ENCODE assay signal across 15 cellular contexts in genomic region chr19:5289060-5289990, GRCh38. TPM values are rescaled to one million over a fixed set of nuclear protein-coding genes. Genes with fewer than 3 reads are reported as not detected.
DNase-seq lines count a peak whose midpoint lies in the region; ATAC-seq and TF ChIP-seq lines count a peak whose summit lies in the region.
"Had no signal": no experiment of that assay in that cellular context is flagged by ENCODE, and none has a peak within 500 bp of the region (broad histone marks: within the 10 kb centered on the region; RNA-seq: fewer than 3 reads in every experiment).

No MANE protein-coding gene starts in this region.

- ATAC-seq in HG02763 (IDR thresholded peaks at IDR 0.05; ENCODE audit: unreplicated experiment) (no peak), GM21717 (IDR thresholded peaks at IDR 0.05; ENCODE audit: unreplicated experiment) (no peak)
- ATAC-seq: activated CD8-positive, alpha-beta T cell treated with anti-CD3 and anti-CD28 coated beads for 36 hours; left lobe of liver had no signal

- H3K27ac ChIP-seq in layer of hippocampus (ENCODE audit: low read depth, low read length) = peak overlapping the region; percentile 89
- peak overlapping the region; percentile 92 for H3K27ac ChIP-seq in temporal lobe (ENCODE audit: low read depth, low read length)

- peaks cover 28% of the 10 kb centered on the region for H3K36me3 Mint-ChIP-seq in brain
- H3K36me3 Mint-ChIP-seq: CD14-positive monocyte had no signal

- no peaks in the 10 kb centered on the region for H3K27me3 Mint-ChIP-seq in brain

- no peak for DNase-seq in HFF-Myc (ENCODE audit: extremely low read depth, low read depth)
- DNase-seq in central memory CD4-positive, alpha-beta T cell = no peak
- DNase-seq in NCI-H1417 treated with DMSO at 0.1 percent for 48 hours (lab: John Stamatoyannopoulos, UW) = no peak
- DNase-seq: activated CD8-positive, alpha-beta T cell treated with anti-CD3 and anti-CD28 coated beads for 36 hours; NCI-H2081 treated with DMSO at 0.1 percent for 48 hours; NCI-H69; Peyer's patch had no signal

- TF ChIP-seq CTCF in HFF-Myc (IDR thresholded peaks at IDR 0.05; ENCODE audit: low read depth, low read length, missing control alignments) (peak; percentile 5), brain (conservative IDR thresholded peaks at IDR 0.05) (no peak)

- H3K27ac Mint-ChIP-seq in brain = peak overlapping the region; percentile 10 to 82 (median 76)
- H3K27ac Mint-ChIP-seq: activated CD8-positive, alpha-beta T cell treated with anti-CD3 and anti-CD28 coated beads for 36 hours; CD14-positive monocyte; dendritic cell treated with granulocyte-macrophage colony-stimulating factor and Interleukin-4, amounts not matched to agents 40 ng/mL and 50 ng/mL, for 4 days had no signal

- peak overlapping the region in 1 of 5 experiments; percentile 40 for H3K4me3 Mint-ChIP-seq in brain
- H3K4me3 Mint-ChIP-seq: activated CD8-positive, alpha-beta T cell treated with anti-CD3 and anti-CD28 coated beads for 36 hours; CD14-positive monocyte; dendritic cell treated with granulocyte-macrophage colony-stimulating factor and Interleukin-4, amounts not matched to agents 40 ng/mL and 50 ng/mL, for 4 days had no signal

- H3K4me1 Mint-ChIP-seq in brain = peaks cover 54% of the 10 kb centered on the region

- no peaks in the 10 kb centered on the region for H3K27me3 ChIP-seq in layer of hippocampus (ENCODE audit: control insufficient read depth, insufficient read depth, low read length)
- H3K27me3 ChIP-seq: Peyer's patch had no signal

- H3K9me3 Mint-ChIP-seq in brain = no peaks in the 10 kb centered on the region
- H3K9me3 Mint-ChIP-seq: activated CD8-positive, alpha-beta T cell treated with anti-CD3 and anti-CD28 coated beads for 36 hours; dendritic cell treated with granulocyte-macrophage colony-stimulating factor and Interleukin-4, amounts not matched to agents 40 ng/mL and 50 ng/mL, for 4 days had no signal

- no peak overlapping the region for H3K4me3 ChIP-seq in HFF-Myc (replicated peaks; ENCODE audit: low read depth, low read length)
- H3K4me3 ChIP-seq: Peyer's patch had no signal

RNA-seq across cellular contexts. Expression of gene PTPRS, which starts 51.3 kb away (rescaled TPM):
- 52.5 TPM for polyA plus RNA-seq in brain (ENCODE audit: insufficient read depth, low read depth, low replicate concordance)
- total RNA-seq in temporal lobe = 183 TPM
- polyA plus RNA-seq: CD14-positive monocyte had no signal
